ENCODE assay signal across 8 cellular contexts in genomic region chr2:24359129-24359528, GRCh38. TPM values are rescaled to one million over a fixed set of nuclear protein-coding genes. Genes with fewer than 3 reads are reported as not detected.
DNase-seq lines count a peak whose midpoint lies in the region; ATAC-seq and TF ChIP-seq lines count a peak whose summit lies in the region.

No MANE protein-coding gene starts in this region.

- H3K4me1 ChIP-seq in mononuclear cell (ENCODE audit: insufficient read depth, low read length), result peaks cover 38% of the 10 kb centered on the region

- H3K27me3 ChIP-seq in brain microvascular endothelial cell (replicated peaks) (no peaks in the 10 kb centered on the region), mononuclear cell (ENCODE audit: insufficient read depth, low read length) (no peaks in the 10 kb centered on the region)

- H3K4me3 ChIP-seq in brain microvascular endothelial cell (ENCODE audit: low read depth, low read length) (peak overlapping the region; percentile 78), mononuclear cell (ENCODE audit: low read length) (peak overlapping the region; percentile 93)

- no peaks in the 10 kb centered on the region for H3K9me3 ChIP-seq in mononuclear cell (ENCODE audit: low read depth, low read length)

- H3K27ac Mint-ChIP-seq in HFFc6, result peak overlapping the region; percentile 75

- H3K27ac ChIP-seq in 22Rv1 (peak overlapping the region; percentile 75), brain microvascular endothelial cell (no peak overlapping the region)

- peaks cover 20% of the 10 kb centered on the region for H3K4me1 Mint-ChIP-seq in HFFc6 (ENCODE audit: low read depth)

- TF ChIP-seq CTCF in 22Rv1 (IDR thresholded peaks at IDR 0.05) (no peak), HFFc6 (IDR thresholded peaks at IDR 0.05) (no peak), brain microvascular endothelial cell (IDR thresholded peaks at IDR 0.05; ENCODE audit: low read depth, low read length, missing control alignments) (no peak)

- H3K4me3 Mint-ChIP-seq in HFFc6, result peak overlapping the region; percentile 91

- H3K36me3 ChIP-seq in brain microvascular endothelial cell (replicated peaks), result no peaks in the 10 kb centered on the region

- H3K36me3 Mint-ChIP-seq in HFFc6 (ENCODE audit: low read depth), result peaks cover 6% of the 10 kb centered on the region; the same call in 1 of the 2 replicates

- H3K9me3 Mint-ChIP-seq in HFFc6, result no peaks in the 10 kb centered on the region

- peaks cover 3% of the 10 kb centered on the region for H3K27me3 Mint-ChIP-seq in HFFc6 (ENCODE audit: insufficient read depth)

- no peak for ATAC-seq in GM21529 (IDR thresholded peaks at IDR 0.05; ENCODE audit: unreplicated experiment)

- in situ Hi-C loops in brain microvascular endothelial cell (cut with HindIII; ENCODE audit: low pct_ligation_motif_present, low sequenced_read_pairs), result no loop called here

- no peak for DNase-seq in HFFc6
- no peak for DNase-seq in brain microvascular endothelial cell
- DNase-seq in NCI-H1092 (lab: John Stamatoyannopoulos, UW), result no peak
- no peak for DNase-seq in HT-29 (ENCODE audit: low spot score)
- DNase-seq in NCI-H2107 treated with DMSO at 0.1 percent for 48 hours (lab: John Stamatoyannopoulos, UW; ENCODE audit: unreplicated experiment), result no peak

RNA-seq across cellular contexts. Expression of gene ITSN2, which starts 1.2 kb away (rescaled TPM):
- 10 to 100 TPM; 26.2 to 32.3 (median 29.5) TPM for total RNA-seq in HFFc6 (2021; fragmentation: NEBNext Ultra II Directional; extraction: Animal tissue kit (Norgen Biotek cat#: 25700))
- total RNA-seq in mononuclear cell, result 102 TPM
- total RNA-seq in HT-29 (2014; rRNA removed; shearing (Covaris generic)), result 20.1 and 28.1 TPM in 2 replicates
